In genomic region chr7:5354460-5355279, GRCh38 we compare ENCODE assay signal across 9 cellular contexts.
A peak's percentile ranks its signal among the peaks of the same experiment; 100 is the strongest.
DNase-seq lines count a peak whose midpoint lies in the region; ATAC-seq and TF ChIP-seq lines count a peak whose summit lies in the region.
"Had no signal": no experiment of that assay in that cellular context is flagged by ENCODE, and none has a peak within 500 bp of the region (broad histone marks: within the 10 kb centered on the region; RNA-seq: fewer than 3 reads in every experiment).

No MANE protein-coding gene starts in this region.

- H3K79me2 ChIP-seq in SK-N-SH (ENCODE audit: insufficient read depth) (peaks cover 88% of the 10 kb centered on the region), trophoblast cell (ENCODE audit: control insufficient read depth, insufficient read depth, low read length, poor library complexity) (no peaks in the 10 kb centered on the region)

- 60% methylated on average over 18 of the region's 18 CpGs for WGBS in SK-N-SH (ENCODE audit: low lambda C conversion rate)
- no CpG with 5 or more reads among the region's 18 CpGs for WGBS in trophoblast cell (ENCODE audit: extremely low coverage, insufficient coverage, insufficient read length)

- ATAC-seq in GM21529 (IDR thresholded peaks at IDR 0.05; ENCODE audit: unreplicated experiment) (no peak), GM19351 (IDR thresholded peaks at IDR 0.05; ENCODE audit: unreplicated experiment) (no peak), HG02610 (IDR thresholded peaks at IDR 0.05; ENCODE audit: unreplicated experiment) (no peak)

- H3K4me2 ChIP-seq in SK-N-SH (no peak overlapping the region), trophoblast cell (ENCODE audit: low read length) (peak overlapping the region; percentile 58)

- peak overlapping the region in 1 of 2 experiments; percentile 56; a peak in 2 of 4 replicates for H3K27ac ChIP-seq in SK-N-SH (ENCODE audit: low read depth in 2 of 2, low read length in 1 of 2)
- peak overlapping the region; percentile 35 for H3K27ac ChIP-seq in trophoblast cell (ENCODE audit: low read depth, low read length)

- CTCF ChIA-PET in SK-N-SH (lab: Yijun Ruan, JAX): interaction anchor here (0.5 to 8.3 kb wide), 14 partner anchors 9 to 338 kb away, joined by 3 to 94 read pairs (median 3); partner anchors contain the start of gene TNRC18

- peaks cover 9% of the 10 kb centered on the region for H3K27me3 Mint-ChIP-seq in glutamatergic neuron (ENCODE audit: unreplicated experiment)

- no peak overlapping the region for H4K8ac ChIP-seq in trophoblast cell (ENCODE audit: low read depth, low read length)

- H4K91ac ChIP-seq in trophoblast cell (ENCODE audit: low read depth, low read length): no peak overlapping the region

- H3K9me3 Mint-ChIP-seq in glutamatergic neuron (ENCODE audit: unreplicated experiment): peaks cover 2% of the 10 kb centered on the region

- TF ChIP-seq RAD21 in SK-N-SH (IDR thresholded peaks at IDR 0.05; ENCODE audit: low read length): 0 out of 2 replicates have a peak, but pooled peaks have one; percentile 15

- H3K9ac ChIP-seq in SK-N-SH: no peak overlapping the region
- no peak overlapping the region for H3K9ac ChIP-seq in trophoblast cell (ENCODE audit: low read length)

- no peak for TF ChIP-seq CTCF in SK-N-SH (IDR thresholded peaks at IDR 0.05)
- TF ChIP-seq CTCF in glutamatergic neuron (IDR thresholded peaks at IDR 0.05; ENCODE audit: partially characterized antibody, unreplicated experiment): no peak

- H3F3A ChIP-seq in SK-N-SH (replicated peaks; ENCODE audit: insufficient read depth): peaks cover 4% of the 10 kb centered on the region

- peaks cover 6% of the 10 kb centered on the region for H3K36me3 Mint-ChIP-seq in glutamatergic neuron (ENCODE audit: unreplicated experiment)

- H4K12ac ChIP-seq in trophoblast cell (ENCODE audit: low read depth, low read length): no peak overlapping the region

- no peak overlapping the region for H2BK120ac ChIP-seq in trophoblast cell (ENCODE audit: insufficient read depth, low read length, poor library complexity)

- peaks cover 2% of the 10 kb centered on the region for H3K79me1 ChIP-seq in trophoblast cell (ENCODE audit: low read length)

- peak in 1 of 2 experiments; percentile 83; a peak in 2 of 4 replicates for TF ChIP-seq EP300 in SK-N-SH (IDR thresholded peaks at IDR 0.05; ENCODE audit: borderline replicate concordance in 1 of 2, low read depth in 1 of 2, low read length in 1 of 2)

- POLR2A ChIA-PET in SK-N-SH (lab: Yijun Ruan, JAX): interaction anchor here (0.8 to 2.1 kb wide), 6 partner anchors 9 to 114 kb away, joined by 3 to 10 read pairs (median 4); partner anchors contain the start of gene TNRC18

- H3K27ac Mint-ChIP-seq in glutamatergic neuron (ENCODE audit: unreplicated experiment): peak overlapping the region; percentile 48

- no peak overlapping the region for H2AK5ac ChIP-seq in trophoblast cell (ENCODE audit: low read length)

- H3K27me3 ChIP-seq in SK-N-SH (ENCODE audit: insufficient read depth) (no peaks in the 10 kb centered on the region), trophoblast cell (ENCODE audit: insufficient read depth, low read length) (no peaks in the 10 kb centered on the region)

- H3K36me3 ChIP-seq in SK-N-SH (replicated peaks in 1 of 2; ENCODE audit: control insufficient read depth in 1 of 2, insufficient read depth in 2 of 2, low read length in 1 of 2) (peaks cover 50 to 56% of the 10 kb centered on the region in 2 experiments), trophoblast cell (ENCODE audit: control insufficient read depth in 1 of 2, insufficient read depth in 2 of 2, low read length in 2 of 2) (peaks cover 33 to 50% of the 10 kb centered on the region in 2 experiments)

- no peaks in the 10 kb centered on the region for H3K9me2 ChIP-seq in SK-N-SH

- peaks cover 60% of the 10 kb centered on the region for H4K20me1 ChIP-seq in SK-N-SH (ENCODE audit: insufficient read depth)

- H3K23ac ChIP-seq in trophoblast cell (ENCODE audit: low read length): no peak overlapping the region

- peak overlapping the region; percentile 0 for H3K4ac ChIP-seq in trophoblast cell (ENCODE audit: low read depth, low read length)

- DNase-seq in GM03348 (ENCODE audit: low spot score) (peak; percentile 82), SK-N-SH (peak; percentile 99), glutamatergic neuron (no peak), trophoblast cell (no peak), LoVo (ENCODE audit: low spot score) (no peak)
- DNase-seq: NK-92 treated with Interleukin-12 subunit alpha and Interleukin-12 subunit beta, amount 100 ng/mL, for 24 hours had no signal

- H2BK5ac ChIP-seq in trophoblast cell (ENCODE audit: low read depth, low read length, poor library complexity): no peak overlapping the region

- no peak overlapping the region for H3K18ac ChIP-seq in trophoblast cell (ENCODE audit: low read length)

- no peak overlapping the region for H3K14ac ChIP-seq in trophoblast cell (ENCODE audit: low read length)

- peak overlapping the region in 1 of 2 experiments; percentile 20; a peak in 1 of 4 replicates for H3K4me3 ChIP-seq in SK-N-SH (ENCODE audit: low read depth in 2 of 2, low read length in 1 of 2)
- no peak overlapping the region for H3K4me3 ChIP-seq in trophoblast cell (ENCODE audit: low read depth, low read length)

- H2AFZ ChIP-seq in SK-N-SH (ENCODE audit: low read depth): no peak overlapping the region
- no peak overlapping the region for H2AFZ ChIP-seq in trophoblast cell (ENCODE audit: insufficient read depth, low read length, poor library complexity)

- H3K4me3 Mint-ChIP-seq in glutamatergic neuron (ENCODE audit: unreplicated experiment): peak overlapping the region; percentile 41

- H3K4me1 Mint-ChIP-seq in glutamatergic neuron (ENCODE audit: low read depth, unreplicated experiment): peaks cover 10% of the 10 kb centered on the region

- H3K9me3 ChIP-seq in SK-N-SH (no peaks in the 10 kb centered on the region), trophoblast cell (ENCODE audit: insufficient read depth, low read depth, low read length) (peaks cover 3% of the 10 kb centered on the region)

- H3K4me1 ChIP-seq in SK-N-SH (ENCODE audit: control insufficient read depth in 1 of 2, insufficient read depth in 2 of 2, low read depth in 1 of 2, low read length in 1 of 2) (peaks cover 12 to 15% of the 10 kb centered on the region in 2 experiments; a peak in 2 of 4 replicates), trophoblast cell (ENCODE audit: control insufficient read depth in 1 of 2, insufficient read depth in 2 of 2, low read length in 2 of 2) (peaks cover 27 to 31% of the 10 kb centered on the region in 2 experiments)

- H2BK12ac ChIP-seq in trophoblast cell (ENCODE audit: low read length): no peak overlapping the region

TF ChIP-seq in SK-N-SH, 30 proteins besides CTCF, POLR2A, EP300 and RAD21 (continues in another document):
- no peak for TF ChIP-seq NFIC (IDR thresholded peaks at IDR 0.05; ENCODE audit: borderline replicate concordance)
- peak; percentile 84 for TF ChIP-seq CHD2 (IDR thresholded peaks at IDR 0.05; ENCODE audit: low read length, partially characterized antibody)
- no peak for TF ChIP-seq YY1 (IDR thresholded peaks at IDR 0.05; ENCODE audit: low read depth)
- TF ChIP-seq REST (IDR thresholded peaks at IDR 0.05; ENCODE audit: low read depth, low read length): no peak
- TF ChIP-seq NRF1 (IDR thresholded peaks at IDR 0.05; ENCODE audit: low read depth, low read length): no peak
- TF ChIP-seq FOXM1 (IDR thresholded peaks at IDR 0.05; ENCODE audit: low read depth): no peak
- peak; percentile 61 for TF ChIP-seq TCF12 (IDR thresholded peaks at IDR 0.05)
- TF ChIP-seq FOXJ3 (CRISPR knock-in tag; IDR thresholded peaks at IDR 0.05): peak; percentile 86
- TF ChIP-seq RFX5 (IDR thresholded peaks at IDR 0.05; ENCODE audit: low read length): peak; percentile 76; the same call in 1 of the 2 replicates
- TF ChIP-seq, protein P1, sequence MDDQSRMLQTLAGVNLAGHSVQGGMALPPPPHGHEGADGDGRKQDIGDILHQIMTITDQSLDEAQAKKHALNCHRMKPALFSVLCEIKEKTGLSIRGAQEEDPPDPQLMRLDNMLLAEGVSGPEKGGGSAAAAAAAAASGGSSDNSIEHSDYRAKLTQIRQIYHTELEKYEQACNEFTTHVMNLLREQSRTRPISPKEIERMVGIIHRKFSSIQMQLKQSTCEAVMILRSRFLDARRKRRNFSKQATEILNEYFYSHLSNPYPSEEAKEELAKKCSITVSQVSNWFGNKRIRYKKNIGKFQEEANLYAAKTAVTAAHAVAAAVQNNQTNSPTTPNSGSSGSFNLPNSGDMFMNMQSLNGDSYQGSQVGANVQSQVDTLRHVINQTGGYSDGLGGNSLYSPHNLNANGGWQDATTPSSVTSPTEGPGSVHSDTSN (IDR thresholded peaks at IDR 0.05): peak; percentile 33; the same call in 1 of the 2 replicates

Comparison
In these comparisons a context has a peak if more than half of its experiments do, and no peak if none do; other contexts are left out.
1. DNase-seq: peak in GM03348 (single experiment) and SK-N-SH (single experiment); none in glutamatergic neuron (single experiment), trophoblast cell (0 of 2) and LoVo (single experiment).